In genomic region chr4:3239998-3240920, GRCh38 we compare ENCODE assay signal across 23 cellular contexts. TPM values are rescaled to one million over a fixed set of nuclear protein-coding genes. Genes with fewer than 3 reads are reported as not detected.
DNase-seq lines count a peak whose midpoint lies in the region; ATAC-seq and TF ChIP-seq lines count a peak whose summit lies in the region.
"Had no signal": no experiment of that assay in that cellular context is flagged by ENCODE, and none has a peak within 500 bp of the region (broad histone marks: within the 10 kb centered on the region; RNA-seq: fewer than 3 reads in every experiment).

No MANE protein-coding gene starts in this region.

- intact Hi-C loops in upper lobe of right lung (cut with DNase I), result no loop called here

- H3K36me3 ChIP-seq in upper lobe of right lung, result peaks cover 73% of the 10 kb centered on the region

- no peaks in the 10 kb centered on the region for H3K9me3 ChIP-seq in upper lobe of right lung
- H3K9me3 ChIP-seq: gastroesophageal sphincter, mucosa of descending colon, SJCRH30 had no signal

- no peak for ATAC-seq in stimulated activated memory B cell treated with anti-CD40 and anti-IgM and Interleukin-4, amounts not matched to agents 10 μg/mL and 1 μg/mL and 100 μg/mL, for 72 hours
- no peak for ATAC-seq in upper lobe of right lung
- ATAC-seq: gastroesophageal sphincter, mucosa of descending colon had no signal

- peaks cover 29% of the 10 kb centered on the region for H3K4me1 Mint-ChIP-seq in brain
- H3K4me1 Mint-ChIP-seq in stimulated activated memory B cell treated with anti-CD40 and anti-IgM and Interleukin-4, amounts not matched to agents 10 μg/mL and 1 μg/mL and 100 μg/mL, for 72 hours, result peaks cover 16% of the 10 kb centered on the region

- H3K36me3 Mint-ChIP-seq in brain, result peaks cover 26% of the 10 kb centered on the region
- H3K36me3 Mint-ChIP-seq in stimulated activated memory B cell treated with anti-CD40 and anti-IgM and Interleukin-4, amounts not matched to agents 10 μg/mL and 1 μg/mL and 100 μg/mL, for 72 hours, result peaks cover 66% of the 10 kb centered on the region

- no peaks in the 10 kb centered on the region for H3K4me1 ChIP-seq in upper lobe of right lung
- H3K4me1 ChIP-seq: SJCRH30 had no signal

- no peak overlapping the region for H3K4me3 Mint-ChIP-seq in brain
- H3K4me3 Mint-ChIP-seq in stimulated activated memory B cell treated with anti-CD40 and anti-IgM and Interleukin-4, amounts not matched to agents 10 μg/mL and 1 μg/mL and 100 μg/mL, for 72 hours, result no peak overlapping the region
- H3K4me3 Mint-ChIP-seq: activated CD4-positive, alpha-beta memory T cell treated with anti-CD3 and anti-CD28 coated beads for 36 hours; activated naive CD8-positive, alpha-beta T cell treated with anti-CD3 and anti-CD28 coated beads for 36 hours; HFFc6; T-helper 1 cell treated with Interleukin-12 subunit alpha and Interleukin-12 subunit beta and Interleukin-4 antibody, amounts not matched to agents 30 μg/mL and 1 μg/mL, for 36 hours had no signal

- H3K27me3 Mint-ChIP-seq in brain, result no peaks in the 10 kb centered on the region
- H3K27me3 Mint-ChIP-seq in stimulated activated memory B cell treated with anti-CD40 and anti-IgM and Interleukin-4, amounts not matched to agents 10 μg/mL and 1 μg/mL and 100 μg/mL, for 72 hours, result no peaks in the 10 kb centered on the region
- H3K27me3 Mint-ChIP-seq: activated CD4-positive, alpha-beta memory T cell treated with anti-CD3 and anti-CD28 coated beads for 36 hours; activated naive CD8-positive, alpha-beta T cell treated with anti-CD3 and anti-CD28 coated beads for 36 hours had no signal

- no peak overlapping the region for H3K4me3 ChIP-seq in upper lobe of right lung
- H3K4me3 ChIP-seq: gastroesophageal sphincter, mucosa of descending colon, SJCRH30 had no signal

- no peaks in the 10 kb centered on the region for H3K9me3 Mint-ChIP-seq in brain
- no peaks in the 10 kb centered on the region for H3K9me3 Mint-ChIP-seq in stimulated activated memory B cell treated with anti-CD40 and anti-IgM and Interleukin-4, amounts not matched to agents 10 μg/mL and 1 μg/mL and 100 μg/mL, for 72 hours
- H3K9me3 Mint-ChIP-seq: activated CD4-positive, alpha-beta memory T cell treated with anti-CD3 and anti-CD28 coated beads for 36 hours; activated naive CD8-positive, alpha-beta T cell treated with anti-CD3 and anti-CD28 coated beads for 36 hours; HFFc6; T-helper 1 cell treated with Interleukin-12 subunit alpha and Interleukin-12 subunit beta and Interleukin-4 antibody, amounts not matched to agents 30 μg/mL and 1 μg/mL, for 36 hours had no signal

- peak overlapping the region; percentile 42 to 84 (median 78) for H3K27ac Mint-ChIP-seq in brain
- H3K27ac Mint-ChIP-seq in stimulated activated memory B cell treated with anti-CD40 and anti-IgM and Interleukin-4, amounts not matched to agents 10 μg/mL and 1 μg/mL and 100 μg/mL, for 72 hours, result peak overlapping the region; percentile 26
- H3K27ac Mint-ChIP-seq: activated CD4-positive, alpha-beta memory T cell treated with anti-CD3 and anti-CD28 coated beads for 36 hours; activated naive CD8-positive, alpha-beta T cell treated with anti-CD3 and anti-CD28 coated beads for 36 hours; HFFc6; T-helper 1 cell treated with Interleukin-12 subunit alpha and Interleukin-12 subunit beta and Interleukin-4 antibody, amounts not matched to agents 30 μg/mL and 1 μg/mL, for 36 hours had no signal

- TF ChIP-seq CTCF in brain (conservative IDR thresholded peaks at IDR 0.05) (no peak), upper lobe of right lung (IDR thresholded peaks at IDR 0.05) (no peak)

- no peaks in the 10 kb centered on the region for H3K27me3 ChIP-seq in upper lobe of right lung
- H3K27me3 ChIP-seq: gastroesophageal sphincter, SJCRH30 had no signal

- no peak overlapping the region for H3K27ac ChIP-seq in upper lobe of right lung
- H3K27ac ChIP-seq: SJCRH30, VCaP had no signal

- peak; percentile 19 for DNase-seq in NCI-H345 (lab: John Stamatoyannopoulos, UW)
- DNase-seq in NCI-H345 treated with DMSO at 0.1 percent for 48 hours (lab: John Stamatoyannopoulos, UW; ENCODE audit: unreplicated experiment), result no peak
- peak; percentile 49 for DNase-seq in NCI-H187 treated with DMSO at 0.1 percent for 48 hours (lab: John Stamatoyannopoulos, UW)
- DNase-seq in EL, result no peak
- no peak for DNase-seq in upper lobe of right lung
- no peak for DNase-seq in activated gamma-delta T cell (lab: John Stamatoyannopoulos, UW)
- DNase-seq: 8988T; activated CD4-positive, alpha-beta memory T cell treated with anti-CD3 and anti-CD28 coated beads for 36 hours; activated naive CD8-positive, alpha-beta T cell treated with anti-CD3 and anti-CD28 coated beads for 36 hours; activated T-cell treated with anti-CD3 and anti-CD28 coated beads, Interleukin-2, amount 50 U/mL, for 48 hours; dermis blood vessel endothelial cell; HFFc6; Karpas-422; NCI-H1436; SJCRH30; stimulated activated CD4-positive, alpha-beta T cell treated with anti-CD3 and anti-CD28 coated beads, Interleukin-1b, Interleukin-23, amount 100 ng/mL, for 48 hours had no signal

RNA-seq across cellular contexts. Expression of gene MSANTD1, which starts 8.7 kb away (rescaled TPM):
- 0.51 TPM for polyA plus RNA-seq in brain (ENCODE audit: insufficient read depth, low read depth, low replicate concordance)
- total RNA-seq in upper lobe of right lung, result 1.0 TPM
- total RNA-seq: epithelial cell of proximal tubule had no signal

RNA-seq across cellular contexts. Expression of gene RGS12, which starts 52.6 kb away (rescaled TPM):
- 59.4 TPM for polyA plus RNA-seq in brain (ENCODE audit: insufficient read depth, low read depth, low replicate concordance)
- total RNA-seq in upper lobe of right lung, result 58.2 TPM

Comparison
In these comparisons a context has a peak if more than half of its experiments do, and no peak if none do; other contexts are left out.
1. DNase-seq: peak in NCI-H345 (single experiment) and NCI-H187 treated with DMSO at 0.1 percent for 48 hours (single experiment); none in NCI-H345 treated with DMSO at 0.1 percent for 48 hours (single experiment), EL (single experiment), upper lobe of right lung (single experiment) and activated gamma-delta T cell (single experiment).